In the genomic region with DNA sequence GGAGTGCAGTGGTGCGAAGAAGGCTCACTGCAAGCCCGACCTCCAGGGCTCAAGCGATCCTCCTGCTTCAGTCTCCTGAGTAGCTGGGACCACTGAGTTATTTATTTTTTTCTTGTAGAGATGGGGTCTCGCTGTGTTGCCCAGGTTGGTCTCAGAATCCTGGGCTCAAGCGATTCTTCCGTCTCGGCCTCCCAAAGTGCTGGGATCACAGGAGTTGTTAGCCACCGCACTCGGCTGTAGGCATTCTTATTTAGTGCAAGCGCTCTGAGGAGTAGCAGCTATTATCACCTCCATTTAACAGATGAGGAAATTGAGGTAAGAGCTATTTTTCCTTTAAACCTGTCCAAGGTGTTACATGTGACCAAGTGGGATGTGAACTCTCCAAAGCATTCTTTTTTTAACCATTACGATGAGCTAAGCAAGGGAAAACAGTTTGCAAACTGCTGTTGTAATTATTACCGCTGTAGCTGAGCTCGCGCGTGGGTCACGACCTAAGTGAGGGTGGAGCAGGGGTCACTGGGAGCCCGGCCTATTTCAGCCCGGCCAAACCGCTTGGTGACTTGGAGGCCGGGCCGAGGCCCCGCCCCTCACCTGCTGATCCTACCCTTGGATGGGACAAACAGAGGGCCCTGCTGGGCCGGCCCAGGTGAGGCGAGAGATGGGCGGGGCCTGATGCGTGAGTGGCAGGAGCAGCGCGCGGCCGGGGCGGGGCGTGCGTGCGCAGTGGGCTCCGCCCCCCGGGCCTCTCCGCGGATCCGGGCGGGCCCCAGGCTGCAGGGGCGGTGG, we compare ENCODE assay signal across 1 cellular context.
A peak's percentile ranks its signal among the peaks of the same experiment; 100 is the strongest.
TF ChIP-seq lines count a peak whose summit lies in the region.

No MANE protein-coding gene starts in this region.

TF ChIP-seq in HepG2, 621 proteins besides CTCF, POLR2A, EP300 and RAD21 (continued from another document and continues in another):
- TF ChIP-seq, protein P1, sequence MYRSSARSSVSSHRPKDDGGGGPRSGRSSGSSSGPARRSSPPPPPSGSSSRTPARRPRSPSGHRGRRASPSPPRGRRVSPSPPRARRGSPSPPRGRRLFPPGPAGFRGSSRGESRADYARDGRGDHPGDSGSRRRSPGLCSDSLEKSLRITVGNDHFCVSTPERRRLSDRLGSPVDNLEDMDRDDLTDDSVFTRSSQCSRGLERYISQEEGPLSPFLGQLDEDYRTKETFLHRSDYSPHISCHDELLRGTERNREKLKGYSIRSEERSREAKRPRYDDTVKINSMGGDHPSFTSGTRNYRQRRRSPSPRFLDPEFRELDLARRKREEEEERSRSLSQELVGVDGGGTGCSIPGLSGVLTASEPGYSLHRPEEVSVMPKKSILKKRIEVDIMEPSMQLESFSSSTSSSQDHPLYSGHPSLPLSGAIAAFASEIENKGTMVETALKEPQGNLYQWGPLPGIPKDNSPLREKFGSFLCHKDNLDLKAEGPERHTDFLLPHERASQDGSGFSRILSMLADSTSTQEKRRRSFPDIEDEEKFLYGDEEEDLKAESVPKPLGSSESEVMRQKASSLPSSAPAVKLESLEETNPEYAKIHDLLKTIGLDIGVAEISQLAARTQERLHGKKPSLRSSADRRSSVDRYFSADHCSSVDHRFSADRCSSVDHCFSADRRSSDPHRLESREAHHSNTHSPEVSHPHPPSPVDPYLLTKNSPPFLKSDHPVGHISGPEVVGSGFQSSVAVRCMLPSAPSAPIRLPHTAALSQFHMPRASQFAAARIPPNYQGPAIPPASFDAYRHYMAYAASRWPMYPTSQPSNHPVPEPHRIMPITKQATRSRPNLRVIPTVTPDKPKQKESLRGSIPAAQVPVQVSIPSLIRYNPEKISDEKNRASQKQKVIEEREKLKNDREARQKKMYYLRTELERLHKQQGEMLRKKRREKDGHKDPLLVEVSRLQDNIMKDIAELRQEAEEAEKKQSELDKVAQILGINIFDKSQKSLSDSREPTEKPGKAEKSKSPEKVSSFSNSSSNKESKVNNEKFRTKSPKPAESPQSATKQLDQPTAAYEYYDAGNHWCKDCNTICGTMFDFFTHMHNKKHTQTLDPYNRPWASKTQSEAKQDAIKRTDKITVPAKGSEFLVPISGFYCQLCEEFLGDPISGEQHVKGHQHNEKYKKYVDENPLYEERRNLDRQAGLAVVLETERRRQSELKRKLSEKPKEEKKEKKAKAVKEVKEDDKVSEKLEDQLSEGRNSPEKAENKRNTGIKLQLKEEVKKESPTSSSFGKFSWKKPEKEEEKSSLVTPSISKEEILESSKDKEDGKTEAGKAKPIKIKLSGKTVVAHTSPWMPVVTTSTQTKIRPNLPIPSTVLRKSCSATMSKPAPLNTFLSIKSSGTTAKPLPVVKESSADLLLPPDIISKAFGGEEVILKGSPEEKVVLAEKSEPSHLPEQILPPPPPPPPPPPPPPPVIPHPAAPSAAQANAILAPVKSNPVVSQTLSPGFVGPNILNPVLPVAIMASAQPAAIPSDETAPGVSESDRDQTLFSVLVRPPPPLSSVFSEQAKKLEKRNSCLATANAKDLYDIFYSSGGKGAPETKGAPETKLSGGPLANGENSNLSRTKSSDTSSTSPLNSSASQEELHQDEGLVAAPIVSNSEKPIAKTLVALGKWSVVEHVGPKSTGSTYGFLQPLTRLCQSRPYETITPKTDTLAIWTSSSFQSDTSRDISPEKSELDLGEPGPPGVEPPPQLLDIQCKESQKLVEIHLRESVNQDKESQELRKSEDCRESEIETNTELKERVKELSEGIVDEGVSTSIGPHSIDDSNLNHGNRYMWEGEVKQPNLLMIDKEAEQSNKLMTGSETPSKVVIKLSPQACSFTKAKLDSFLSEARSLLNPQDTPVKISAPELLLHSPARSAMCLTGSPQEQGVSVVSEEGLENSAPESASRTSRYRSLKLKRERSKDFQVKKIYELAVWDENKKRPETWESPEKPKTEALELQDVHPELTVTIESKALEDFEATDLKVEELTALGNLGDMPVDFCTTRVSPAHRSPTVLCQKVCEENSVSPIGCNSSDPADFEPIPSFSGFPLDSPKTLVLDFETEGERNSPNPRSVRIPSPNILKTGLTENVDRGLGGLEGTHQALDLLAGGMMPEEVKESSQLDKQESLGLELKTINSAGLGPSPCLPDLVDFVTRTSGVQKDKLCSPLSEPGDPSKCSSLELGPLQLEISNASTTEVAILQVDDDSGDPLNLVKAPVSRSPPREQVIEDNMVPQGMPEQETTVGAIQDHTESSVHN (CRISPR knock-in tag; IDR thresholded peaks at IDR 0.05), result no peak
- TF ChIP-seq ZNF724P (CRISPR knock-in tag; IDR thresholded peaks at IDR 0.05; ENCODE audit: borderline replicate concordance) (no peak), HMG20A (CRISPR knock-in tag; IDR thresholded peaks at IDR 0.05; ENCODE audit: borderline replicate concordance) (no peak), TGIF2 (CRISPR knock-in tag; IDR thresholded peaks at IDR 0.05) (no peak), ZNF34 (CRISPR knock-in tag; IDR thresholded peaks at IDR 0.05; ENCODE audit: borderline replicate concordance) (no peak), ZNF451 (CRISPR knock-in tag; IDR thresholded peaks at IDR 0.05) (no peak), ARID2 (CRISPR knock-in tag; IDR thresholded peaks at IDR 0.05; ENCODE audit: borderline replicate concordance) (no peak), JUND (CRISPR knock-in tag; IDR thresholded peaks at IDR 0.05) (no peak), DNMT1 (CRISPR knock-in tag; IDR thresholded peaks at IDR 0.05) (no peak), ZFP90 (CRISPR knock-in tag; IDR thresholded peaks at IDR 0.05; ENCODE audit: borderline replicate concordance) (no peak), PAWR (CRISPR knock-in tag; IDR thresholded peaks at IDR 0.05; ENCODE audit: borderline replicate concordance) (no peak), TEAD2 (CRISPR knock-in tag; IDR thresholded peaks at IDR 0.05) (no peak), HOXA7 (CRISPR knock-in tag; IDR thresholded peaks at IDR 0.05) (no peak), ZFP1 (CRISPR knock-in tag; IDR thresholded peaks at IDR 0.05) (no peak), PLRG1 (conservative IDR thresholded peaks at IDR 0.05) (no peak), DPF2 (CRISPR knock-in tag; IDR thresholded peaks at IDR 0.05; ENCODE audit: borderline replicate concordance, low read depth) (no peak), SP4 (CRISPR knock-in tag; IDR thresholded peaks at IDR 0.05) (peak; percentile 90), ZNF549 (CRISPR knock-in tag; IDR thresholded peaks at IDR 0.05) (no peak), ZNF251 (CRISPR knock-in tag; IDR thresholded peaks at IDR 0.05) (no peak), MYNN (CRISPR knock-in tag; IDR thresholded peaks at IDR 0.05; ENCODE audit: low read depth) (no peak), ZMYM3 (CRISPR knock-in tag; IDR thresholded peaks at IDR 0.05) (no peak), ZNF44 (CRISPR knock-in tag; IDR thresholded peaks at IDR 0.05) (no peak), TCF7 (IDR thresholded peaks at IDR 0.05; ENCODE audit: low read depth) (no peak), NBN (conservative IDR thresholded peaks at IDR 0.05) (no peak), DMAP1 (CRISPR knock-in tag; IDR thresholded peaks at IDR 0.05) (no peak), MAZ (IDR thresholded peaks at IDR 0.05; ENCODE audit: borderline replicate concordance, low read depth, low read length) (no peak), MAZ (CRISPR knock-in tag; IDR thresholded peaks at IDR 0.05; ENCODE audit: low read depth) (0 out of 2 replicates have a peak, but pooled peaks have one; percentile 26)
- TF ChIP-seq, protein P2, sequence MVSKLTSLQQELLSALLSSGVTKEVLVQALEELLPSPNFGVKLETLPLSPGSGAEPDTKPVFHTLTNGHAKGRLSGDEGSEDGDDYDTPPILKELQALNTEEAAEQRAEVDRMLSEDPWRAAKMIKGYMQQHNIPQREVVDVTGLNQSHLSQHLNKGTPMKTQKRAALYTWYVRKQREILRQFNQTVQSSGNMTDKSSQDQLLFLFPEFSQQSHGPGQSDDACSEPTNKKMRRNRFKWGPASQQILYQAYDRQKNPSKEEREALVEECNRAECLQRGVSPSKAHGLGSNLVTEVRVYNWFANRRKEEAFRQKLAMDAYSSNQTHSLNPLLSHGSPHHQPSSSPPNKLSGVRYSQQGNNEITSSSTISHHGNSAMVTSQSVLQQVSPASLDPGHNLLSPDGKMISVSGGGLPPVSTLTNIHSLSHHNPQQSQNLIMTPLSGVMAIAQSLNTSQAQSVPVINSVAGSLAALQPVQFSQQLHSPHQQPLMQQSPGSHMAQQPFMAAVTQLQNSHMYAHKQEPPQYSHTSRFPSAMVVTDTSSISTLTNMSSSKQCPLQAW (CRISPR knock-in tag; IDR thresholded peaks at IDR 0.05), result no peak
- TF ChIP-seq, protein P3, sequence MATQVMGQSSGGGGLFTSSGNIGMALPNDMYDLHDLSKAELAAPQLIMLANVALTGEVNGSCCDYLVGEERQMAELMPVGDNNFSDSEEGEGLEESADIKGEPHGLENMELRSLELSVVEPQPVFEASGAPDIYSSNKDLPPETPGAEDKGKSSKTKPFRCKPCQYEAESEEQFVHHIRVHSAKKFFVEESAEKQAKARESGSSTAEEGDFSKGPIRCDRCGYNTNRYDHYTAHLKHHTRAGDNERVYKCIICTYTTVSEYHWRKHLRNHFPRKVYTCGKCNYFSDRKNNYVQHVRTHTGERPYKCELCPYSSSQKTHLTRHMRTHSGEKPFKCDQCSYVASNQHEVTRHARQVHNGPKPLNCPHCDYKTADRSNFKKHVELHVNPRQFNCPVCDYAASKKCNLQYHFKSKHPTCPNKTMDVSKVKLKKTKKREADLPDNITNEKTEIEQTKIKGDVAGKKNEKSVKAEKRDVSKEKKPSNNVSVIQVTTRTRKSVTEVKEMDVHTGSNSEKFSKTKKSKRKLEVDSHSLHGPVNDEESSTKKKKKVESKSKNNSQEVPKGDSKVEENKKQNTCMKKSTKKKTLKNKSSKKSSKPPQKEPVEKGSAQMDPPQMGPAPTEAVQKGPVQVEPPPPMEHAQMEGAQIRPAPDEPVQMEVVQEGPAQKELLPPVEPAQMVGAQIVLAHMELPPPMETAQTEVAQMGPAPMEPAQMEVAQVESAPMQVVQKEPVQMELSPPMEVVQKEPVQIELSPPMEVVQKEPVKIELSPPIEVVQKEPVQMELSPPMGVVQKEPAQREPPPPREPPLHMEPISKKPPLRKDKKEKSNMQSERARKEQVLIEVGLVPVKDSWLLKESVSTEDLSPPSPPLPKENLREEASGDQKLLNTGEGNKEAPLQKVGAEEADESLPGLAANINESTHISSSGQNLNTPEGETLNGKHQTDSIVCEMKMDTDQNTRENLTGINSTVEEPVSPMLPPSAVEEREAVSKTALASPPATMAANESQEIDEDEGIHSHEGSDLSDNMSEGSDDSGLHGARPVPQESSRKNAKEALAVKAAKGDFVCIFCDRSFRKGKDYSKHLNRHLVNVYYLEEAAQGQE (IDR thresholded peaks at IDR 0.05; ENCODE audit: borderline replicate concordance in 1 of 2, low read depth in 1 of 2, low read length in 2 of 2), result no peak
- TF ChIP-seq, protein P4, sequence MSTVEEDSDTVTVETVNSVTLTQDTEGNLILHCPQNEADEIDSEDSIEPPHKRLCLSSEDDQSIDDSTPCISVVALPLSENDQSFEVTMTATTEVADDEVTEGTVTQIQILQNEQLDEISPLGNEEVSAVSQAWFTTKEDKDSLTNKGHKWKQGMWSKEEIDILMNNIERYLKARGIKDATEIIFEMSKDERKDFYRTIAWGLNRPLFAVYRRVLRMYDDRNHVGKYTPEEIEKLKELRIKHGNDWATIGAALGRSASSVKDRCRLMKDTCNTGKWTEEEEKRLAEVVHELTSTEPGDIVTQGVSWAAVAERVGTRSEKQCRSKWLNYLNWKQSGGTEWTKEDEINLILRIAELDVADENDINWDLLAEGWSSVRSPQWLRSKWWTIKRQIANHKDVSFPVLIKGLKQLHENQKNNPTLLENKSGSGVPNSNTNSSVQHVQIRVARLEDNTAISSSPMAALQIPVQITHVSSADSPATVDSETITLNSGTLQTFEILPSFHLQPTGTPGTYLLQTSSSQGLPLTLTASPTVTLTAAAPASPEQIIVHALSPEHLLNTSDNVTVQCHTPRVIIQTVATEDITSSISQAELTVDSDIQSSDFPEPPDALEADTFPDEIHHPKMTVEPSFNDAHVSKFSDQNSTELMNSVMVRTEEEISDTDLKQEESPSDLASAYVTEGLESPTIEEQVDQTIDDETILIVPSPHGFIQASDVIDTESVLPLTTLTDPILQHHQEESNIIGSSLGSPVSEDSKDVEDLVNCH (CRISPR knock-in tag; IDR thresholded peaks at IDR 0.05), result no peak
- TF ChIP-seq, protein P5, sequence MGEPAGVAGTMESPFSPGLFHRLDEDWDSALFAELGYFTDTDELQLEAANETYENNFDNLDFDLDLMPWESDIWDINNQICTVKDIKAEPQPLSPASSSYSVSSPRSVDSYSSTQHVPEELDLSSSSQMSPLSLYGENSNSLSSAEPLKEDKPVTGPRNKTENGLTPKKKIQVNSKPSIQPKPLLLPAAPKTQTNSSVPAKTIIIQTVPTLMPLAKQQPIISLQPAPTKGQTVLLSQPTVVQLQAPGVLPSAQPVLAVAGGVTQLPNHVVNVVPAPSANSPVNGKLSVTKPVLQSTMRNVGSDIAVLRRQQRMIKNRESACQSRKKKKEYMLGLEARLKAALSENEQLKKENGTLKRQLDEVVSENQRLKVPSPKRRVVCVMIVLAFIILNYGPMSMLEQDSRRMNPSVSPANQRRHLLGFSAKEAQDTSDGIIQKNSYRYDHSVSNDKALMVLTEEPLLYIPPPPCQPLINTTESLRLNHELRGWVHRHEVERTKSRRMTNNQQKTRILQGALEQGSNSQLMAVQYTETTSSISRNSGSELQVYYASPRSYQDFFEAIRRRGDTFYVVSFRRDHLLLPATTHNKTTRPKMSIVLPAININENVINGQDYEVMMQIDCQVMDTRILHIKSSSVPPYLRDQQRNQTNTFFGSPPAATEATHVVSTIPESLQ (CRISPR knock-in tag; conservative IDR thresholded peaks at IDR 0.05), result no peak
- TF ChIP-seq, protein P6, sequence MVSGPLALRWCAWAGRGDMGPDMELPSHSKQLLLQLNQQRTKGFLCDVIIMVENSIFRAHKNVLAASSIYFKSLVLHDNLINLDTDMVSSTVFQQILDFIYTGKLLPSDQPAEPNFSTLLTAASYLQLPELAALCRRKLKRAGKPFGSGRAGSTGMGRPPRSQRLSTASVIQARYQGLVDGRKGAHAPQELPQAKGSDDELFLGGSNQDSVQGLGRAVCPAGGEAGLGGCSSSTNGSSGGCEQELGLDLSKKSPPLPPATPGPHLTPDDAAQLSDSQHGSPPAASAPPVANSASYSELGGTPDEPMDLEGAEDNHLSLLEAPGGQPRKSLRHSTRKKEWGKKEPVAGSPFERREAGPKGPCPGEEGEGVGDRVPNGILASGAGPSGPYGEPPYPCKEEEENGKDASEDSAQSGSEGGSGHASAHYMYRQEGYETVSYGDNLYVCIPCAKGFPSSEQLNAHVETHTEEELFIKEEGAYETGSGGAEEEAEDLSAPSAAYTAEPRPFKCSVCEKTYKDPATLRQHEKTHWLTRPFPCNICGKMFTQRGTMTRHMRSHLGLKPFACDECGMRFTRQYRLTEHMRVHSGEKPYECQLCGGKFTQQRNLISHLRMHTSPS (CRISPR knock-in tag; IDR thresholded peaks at IDR 0.05; ENCODE audit: low read depth), result no peak
- TF ChIP-seq, protein P7, sequence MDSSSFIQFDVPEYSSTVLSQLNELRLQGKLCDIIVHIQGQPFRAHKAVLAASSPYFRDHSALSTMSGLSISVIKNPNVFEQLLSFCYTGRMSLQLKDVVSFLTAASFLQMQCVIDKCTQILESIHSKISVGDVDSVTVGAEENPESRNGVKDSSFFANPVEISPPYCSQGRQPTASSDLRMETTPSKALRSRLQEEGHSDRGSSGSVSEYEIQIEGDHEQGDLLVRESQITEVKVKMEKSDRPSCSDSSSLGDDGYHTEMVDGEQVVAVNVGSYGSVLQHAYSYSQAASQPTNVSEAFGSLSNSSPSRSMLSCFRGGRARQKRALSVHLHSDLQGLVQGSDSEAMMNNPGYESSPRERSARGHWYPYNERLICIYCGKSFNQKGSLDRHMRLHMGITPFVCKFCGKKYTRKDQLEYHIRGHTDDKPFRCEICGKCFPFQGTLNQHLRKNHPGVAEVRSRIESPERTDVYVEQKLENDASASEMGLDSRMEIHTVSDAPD (CRISPR knock-in tag; IDR thresholded peaks at IDR 0.05), result no peak
